22 cellular contexts compared by ENCODE assay signal in the genomic region with DNA sequence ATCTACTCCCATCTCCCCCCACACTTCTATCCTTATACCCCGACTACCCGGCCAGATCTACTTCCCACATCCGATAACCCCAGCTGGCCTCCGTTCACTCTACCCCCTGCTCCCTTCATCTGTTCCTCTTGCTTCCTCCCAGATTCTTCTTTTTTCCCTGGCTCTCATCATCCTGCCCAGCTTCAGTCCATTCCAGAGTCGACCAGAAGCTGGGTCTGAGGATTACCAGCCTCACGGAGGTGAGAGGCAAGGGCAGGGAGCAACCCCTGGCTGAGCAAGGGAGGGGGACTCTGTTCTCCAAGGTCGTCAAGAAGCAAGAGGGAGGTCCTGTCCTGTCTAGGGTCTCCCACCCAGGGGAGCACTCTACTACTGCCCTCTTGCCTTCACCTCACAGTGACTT. TPM values are rescaled to one million over a fixed set of nuclear protein-coding genes. Genes with fewer than 3 reads are reported as not detected.
DNase-seq lines count a peak whose midpoint lies in the region; ATAC-seq, FAIRE-seq and TF ChIP-seq lines count a peak whose summit lies in the region.
"Had no signal": no experiment of that assay in that cellular context is flagged by ENCODE, and none has a peak within 500 bp of the region (broad histone marks: within the 10 kb centered on the region; RNA-seq: fewer than 3 reads in every experiment).

No MANE protein-coding gene starts in this region.

- no peak for DNase-seq in activated naive CD4-positive, alpha-beta T cell treated with anti-CD3 and anti-CD28 coated beads, Interleukin-2, amount 50 U/mL, for 72 hours (ENCODE audit: low spot score in 2 of 2)
- no peak for DNase-seq in activated naive CD4-positive, alpha-beta T cell treated with Interleukin-2 at 50 U/mL for 16 hours
- no peak for DNase-seq in HFFc6
- DNase-seq in H1 (ENCODE audit: low read depth in 1 of 2, low spot score in 2 of 2) = no peak
- DNase-seq in stimulated activated naive B cell treated with anti-CD40 and anti-IgM and Interleukin-4, amounts not matched to agents 10 μg/mL and 1 μg/mL and 100 μg/mL, for 72 hours = no peak
- DNase-seq in HPDE6-E6E7 (ENCODE audit: extremely low spot score) = no peak
- DNase-seq in SK-N-DZ (ENCODE audit: low spot score) = no peak
- DNase-seq: activated CD4-positive, alpha-beta T cell treated with anti-CD3 and anti-CD28 coated beads, Interleukin-2, amount 10 ng/mL, durations not matched to agents 7 days and 5 days; BE2C; body of pancreas; cerebellar nuclear complex; DMS79; dorsolateral prefrontal cortex; GF-D8; mesendoderm; occipital lobe; stimulated activated CD8-positive, alpha-beta memory T cell treated with anti-CD3 and anti-CD28 coated beads, Interleukin-4, amount 100 ng/mL, for 48 hours; tibial artery had no signal

- no peak overlapping the region for H2AFZ ChIP-seq in H1 (ENCODE audit: low read length)

- no peaks in the 10 kb centered on the region for H3K9me3 Mint-ChIP-seq in activated naive CD4-positive, alpha-beta T cell treated with anti-CD3 and anti-CD28 coated beads, Interleukin-2, amount 50 U/mL, for 72 hours
- no peaks in the 10 kb centered on the region for H3K9me3 Mint-ChIP-seq in HFFc6
- no peaks in the 10 kb centered on the region for H3K9me3 Mint-ChIP-seq in stimulated activated naive B cell treated with anti-CD40 and anti-IgM and Interleukin-4, amounts not matched to agents 10 μg/mL and 1 μg/mL and 100 μg/mL, for 72 hours
- H3K9me3 Mint-ChIP-seq: activated CD4-positive, alpha-beta T cell treated with anti-CD3 and anti-CD28 coated beads, Interleukin-2, amount 10 ng/mL, durations not matched to agents 7 days and 5 days had no signal

- no peak overlapping the region for H3K23ac ChIP-seq in H1 (ENCODE audit: insufficient read length)

- no peaks in the 10 kb centered on the region for H3K27me3 ChIP-seq in H1 (replicated peaks in 1 of 4; ENCODE audit: control insufficient read depth in 3 of 4, extremely low read depth in 1 of 4, insufficient read depth in 3 of 4, low read length in 3 of 4)
- H3K27me3 ChIP-seq: BE2C, body of pancreas, dorsolateral prefrontal cortex, tibial artery had no signal

- H3K14ac ChIP-seq in H1 (ENCODE audit: insufficient read length) = no peak overlapping the region

- no peak overlapping the region for H4K8ac ChIP-seq in H1 (ENCODE audit: extremely low read depth, insufficient read depth, low read length)

- no peak overlapping the region for H3K18ac ChIP-seq in H1 (ENCODE audit: extremely low read depth, low read length)

- peak overlapping the region; percentile 38 to 48 for H3K27ac Mint-ChIP-seq in activated naive CD4-positive, alpha-beta T cell treated with anti-CD3 and anti-CD28 coated beads, Interleukin-2, amount 50 U/mL, for 72 hours
- H3K27ac Mint-ChIP-seq in HFFc6 = peak overlapping the region; percentile 13; the same call in 1 of the 2 replicates
- H3K27ac Mint-ChIP-seq in stimulated activated naive B cell treated with anti-CD40 and anti-IgM and Interleukin-4, amounts not matched to agents 10 μg/mL and 1 μg/mL and 100 μg/mL, for 72 hours = peak overlapping the region; percentile 51
- H3K27ac Mint-ChIP-seq: activated CD4-positive, alpha-beta T cell treated with anti-CD3 and anti-CD28 coated beads, Interleukin-2, amount 10 ng/mL, durations not matched to agents 7 days and 5 days had no signal

- ATAC-seq in activated naive CD4-positive, alpha-beta T cell treated with anti-CD3 and anti-CD28 coated beads, Interleukin-2, amount 50 U/mL, for 72 hours = no peak
- ATAC-seq in stimulated activated naive B cell treated with anti-CD40 and anti-IgM and Interleukin-4, amounts not matched to agents 10 μg/mL and 1 μg/mL and 100 μg/mL, for 72 hours (replicated peaks) = no peak
- no peak for ATAC-seq in HG03521 (IDR thresholded peaks at IDR 0.05; ENCODE audit: unreplicated experiment)
- ATAC-seq: body of pancreas, left lobe of liver had no signal

- TF ChIP-seq EP300 in H1 (IDR thresholded peaks at IDR 0.05; ENCODE audit: borderline replicate concordance in 1 of 2, low read depth in 2 of 2, low read length in 2 of 2) = no peak

- no peak overlapping the region for H3K9ac ChIP-seq in H1 (replicated peaks in 1 of 4; ENCODE audit: extremely low read depth in 1 of 4, low read depth in 3 of 4, low read length in 3 of 4)

- POLR2A ChIA-PET in H1 (lab: Charles Lee; ENCODE audit: partially characterized antibody) = interaction anchor here (1.3 to 15.5 kb wide), 5 partner anchors 8 to 181 kb away, joined by 3 to 276 read pairs (median 156); a partner anchor contains a TSS

- H3K36me3 Mint-ChIP-seq in activated naive CD4-positive, alpha-beta T cell treated with anti-CD3 and anti-CD28 coated beads, Interleukin-2, amount 50 U/mL, for 72 hours = peaks cover 19 to 30% of the 10 kb centered on the region in 2 donors
- H3K36me3 Mint-ChIP-seq in HFFc6 (ENCODE audit: low read depth) = peaks cover 27% of the 10 kb centered on the region
- H3K36me3 Mint-ChIP-seq in stimulated activated naive B cell treated with anti-CD40 and anti-IgM and Interleukin-4, amounts not matched to agents 10 μg/mL and 1 μg/mL and 100 μg/mL, for 72 hours = peaks cover 29 to 44% of the 10 kb centered on the region in 2 donors

- no peaks in the 10 kb centered on the region for H3K9me3 ChIP-seq in H1 (ENCODE audit: insufficient read depth in 2 of 2, low read depth in 1 of 2, low read length in 1 of 2)
- H3K9me3 ChIP-seq: BE2C, body of pancreas, tibial artery had no signal

- H3K4me3 Mint-ChIP-seq in HFFc6 = no peak overlapping the region
- no peak overlapping the region for H3K4me3 Mint-ChIP-seq in stimulated activated naive B cell treated with anti-CD40 and anti-IgM and Interleukin-4, amounts not matched to agents 10 μg/mL and 1 μg/mL and 100 μg/mL, for 72 hours
- H3K4me3 Mint-ChIP-seq: activated CD4-positive, alpha-beta T cell treated with anti-CD3 and anti-CD28 coated beads, Interleukin-2, amount 10 ng/mL, durations not matched to agents 7 days and 5 days had no signal

- no peak for TF ChIP-seq RAD21 in H1 (IDR thresholded peaks at IDR 0.05 in 1 of 2, conservative IDR thresholded peaks at IDR 0.05 in 1 of 2; ENCODE audit: low read depth in 2 of 2, low read length in 2 of 2)

- no peak overlapping the region for H2BK5ac ChIP-seq in H1 (ENCODE audit: low read depth, low read length)

- H2BK120ac ChIP-seq in H1 (replicated peaks; ENCODE audit: low read depth, low read length) = no peak overlapping the region

- H3K56ac ChIP-seq in H1 (replicated peaks; ENCODE audit: insufficient read length, low read depth, low read length) = no peak overlapping the region

- no peak for TF ChIP-seq POLR2A in H1 (IDR thresholded peaks at IDR 0.05; ENCODE audit: control extremely low read depth in 1 of 2, low read depth in 2 of 2, low read length in 2 of 2)

- no peak overlapping the region for H3K27ac ChIP-seq in H1 (ENCODE audit: low read depth, low read length)
- H3K27ac ChIP-seq: tibial artery, VCaP had no signal

- H3K27me3 Mint-ChIP-seq in HFFc6 (ENCODE audit: insufficient read depth) = peaks cover 8% of the 10 kb centered on the region
- no peaks in the 10 kb centered on the region for H3K27me3 Mint-ChIP-seq in stimulated activated naive B cell treated with anti-CD40 and anti-IgM and Interleukin-4, amounts not matched to agents 10 μg/mL and 1 μg/mL and 100 μg/mL, for 72 hours
- H3K27me3 Mint-ChIP-seq: activated CD4-positive, alpha-beta T cell treated with anti-CD3 and anti-CD28 coated beads, Interleukin-2, amount 10 ng/mL, durations not matched to agents 7 days and 5 days had no signal

- no peak overlapping the region for H2BK20ac ChIP-seq in H1 (ENCODE audit: low read length)

- no peak overlapping the region for H2AK5ac ChIP-seq in H1 (ENCODE audit: low read depth, low read length)

- peaks cover 0 to 25% of the 10 kb centered on the region in 2 experiments; a peak in 2 of 4 replicates for H3K79me2 ChIP-seq in H1 (ENCODE audit: control insufficient read depth in 1 of 2, insufficient read depth in 2 of 2, low read length in 2 of 2)

- H3K23me2 ChIP-seq in H1 (ENCODE audit: low read depth, low read length) = peaks cover 13% of the 10 kb centered on the region

- peaks cover 0 to 6% (median 1%) of the 10 kb centered on the region in 4 experiments; a peak in 4 of 7 replicates for H3K4me1 ChIP-seq in H1 (replicated peaks in 1 of 4; ENCODE audit: control insufficient read depth in 3 of 4, insufficient read depth in 4 of 4, low read length in 3 of 4)
- H3K4me1 ChIP-seq: BE2C had no signal

- TF ChIP-seq CTCF in HFFc6 (IDR thresholded peaks at IDR 0.05) (no peak), H1 (IDR thresholded peaks at IDR 0.05; ENCODE audit: control extremely low read depth in 1 of 3, insufficient read depth in 1 of 3, low read depth in 1 of 3, low read length in 3 of 3) (no peak)

- no peak overlapping the region for H2BK15ac ChIP-seq in H1 (ENCODE audit: low read length)

- CTCF ChIA-PET in H1 (lab: Charles Lee; ENCODE audit: partially characterized antibody) = interaction anchor here (2.2 to 3.8 kb wide), 3 partner anchors 10 to 27 kb away, joined by 8 to 14 read pairs (median 8); a partner anchor contains a TSS

- no peak overlapping the region for H3K4ac ChIP-seq in H1 (replicated peaks; ENCODE audit: insufficient read length, low read depth, low read length)

- WGBS in H1 (ENCODE audit: extremely low coverage in 1 of 2, insufficient coverage in 1 of 2, insufficient read length in 1 of 2, insufficient replicate concordance in 2 of 2, low coverage in 1 of 2, low lambda C conversion rate in 2 of 2, missing lambda C conversion rate in 1 of 2), 2 experiments = 83% methylated on average over 7 of the region's 7 CpGs; no CpG with 5 or more reads in 1 of the 2 experiments

- no peak for FAIRE-seq in H1 (lab: Jason Lieb, UNC)
- FAIRE-seq: endothelial cell of umbilical vein had no signal

- peaks cover 6% of the 10 kb centered on the region for H3K79me1 ChIP-seq in H1 (ENCODE audit: low read depth, low read length)

- H3K36me3 ChIP-seq in H1 (ENCODE audit: control insufficient read depth in 2 of 4, insufficient read depth in 4 of 4, low read length in 3 of 4) = peaks cover 11 to 36% (median 18%) of the 10 kb centered on the region in 4 experiments; a peak in 7 of 8 replicates

- no peak overlapping the region for H4K5ac ChIP-seq in H1 (ENCODE audit: insufficient read length, low read depth, low read length)

- H3K4me2 ChIP-seq in H1 (ENCODE audit: insufficient read depth in 1 of 2, low read depth in 2 of 2, low read length in 2 of 2) = no peak overlapping the region

- H3K4me1 Mint-ChIP-seq in HFFc6 (ENCODE audit: low read depth) = peaks cover 26% of the 10 kb centered on the region
- H3K4me1 Mint-ChIP-seq in stimulated activated naive B cell treated with anti-CD40 and anti-IgM and Interleukin-4, amounts not matched to agents 10 μg/mL and 1 μg/mL and 100 μg/mL, for 72 hours = peaks cover 29 to 61% of the 10 kb centered on the region in 2 donors

- H4K20me1 ChIP-seq in H1 (replicated peaks in 1 of 2; ENCODE audit: control insufficient read depth in 1 of 2, insufficient read depth in 2 of 2, low read length in 2 of 2) = no peaks in the 10 kb centered on the region

- no peak overlapping the region for H2BK12ac ChIP-seq in H1 (ENCODE audit: low read depth, low read length)

- H4K91ac ChIP-seq in H1 (replicated peaks; ENCODE audit: insufficient read length, low read length) = no peak overlapping the region

- no peak overlapping the region for H3K4me3 ChIP-seq in H1 (ENCODE audit: extremely low read depth in 1 of 4, insufficient read depth in 2 of 4, low read depth in 3 of 4, low read length in 4 of 4)
- H3K4me3 ChIP-seq: body of pancreas, dorsolateral prefrontal cortex, tibial artery had no signal

RNA-seq across cellular contexts. Expression of a gene that starts 4.0 kb away (rescaled TPM):
- 100 to 1,000 TPM in 1 of 2 donors, 10 to 100 TPM in 1; 51.0 to 130 TPM for total RNA-seq in activated naive CD4-positive, alpha-beta T cell treated with anti-CD3 and anti-CD28 coated beads, Interleukin-2, amount 50 U/mL, for 72 hours
- total RNA-seq in HFFc6 (2021; fragmentation: NEBNext Ultra II Directional; extraction: Animal tissue kit (Norgen Biotek cat#: 25700)) = 100 to 1,000 TPM in 5 of 6 experiments, 10 to 100 TPM in 1; 99.3 to 128 (median 109) TPM
- total RNA-seq in H1 (2021; fragmentation: NEBNext Ultra II Directional; extraction: Animal tissue kit (Norgen Biotek cat#: 25700)) = 91.1 and 93.0 TPM in 2 replicates
- 122 and 136 TPM in 2 replicates for polyA plus RNA-seq in H1 (2011; rRNA removed)
- polyA plus RNA-seq in H1 (2011; cell fraction: cytosol; rRNA removed) = 124 TPM
- polyA plus RNA-seq in H1 (2011; cell fraction: nucleus; rRNA removed) = 125 TPM
- 74.0 to 99.6 TPM (median 80.6 TPM) in 4 replicates for polyA plus RNA-seq in H1 (2012, experiment 1 of 2)
- 119 TPM for polyA plus RNA-seq in H1 (2012, experiment 2 of 2)
- polyA plus RNA-seq in H1 (2013, experiment 1 of 2) = 101 TPM
- polyA plus RNA-seq in H1 (2013, experiment 2 of 2) = 115 TPM
- 26.2 and 32.2 TPM in 2 replicates for polyA minus RNA-seq in H1 (2011; rRNA and poly(A)+ RNA removed)
- 30.1 TPM for polyA minus RNA-seq in H1 (2011; cell fraction: cytosol; rRNA and poly(A)+ RNA removed)
- polyA minus RNA-seq in H1 (2011; cell fraction: nucleus; rRNA and poly(A)+ RNA removed) = 22.4 TPM
- polyA plus RNA-seq in SK-N-DZ (2014; cell fraction: cytosol; rRNA removed) = 268 and 278 TPM in 2 replicates
- 282 and 326 TPM in 2 replicates for polyA plus RNA-seq in SK-N-DZ (2014; cell fraction: nucleus; rRNA removed)

RNA-seq across cellular contexts. Expression of a gene that starts 5.8 kb away (rescaled TPM):
- 10 to 100 TPM in 1 of 2 donors, 1 to 10 TPM in 1; 8.9 to 12.0 TPM for total RNA-seq in activated naive CD4-positive, alpha-beta T cell treated with anti-CD3 and anti-CD28 coated beads, Interleukin-2, amount 50 U/mL, for 72 hours
- total RNA-seq in HFFc6 (2021; fragmentation: NEBNext Ultra II Directional; extraction: Animal tissue kit (Norgen Biotek cat#: 25700)) = 1 to 10 TPM; 3.6 to 4.6 (median 4.1) TPM
- total RNA-seq in H1 (2021; fragmentation: NEBNext Ultra II Directional; extraction: Animal tissue kit (Norgen Biotek cat#: 25700)) = 34.4 and 37.2 TPM in 2 replicates
- polyA plus RNA-seq in H1 (2011; rRNA removed) = 50.2 and 54.0 TPM in 2 replicates
- 57.3 TPM for polyA plus RNA-seq in H1 (2011; cell fraction: cytosol; rRNA removed)
- polyA plus RNA-seq in H1 (2011; cell fraction: nucleus; rRNA removed) = 103 TPM
- polyA plus RNA-seq in H1 (2012, experiment 1 of 2) = 41.0 to 47.4 TPM (median 45.7 TPM) in 4 replicates
- polyA plus RNA-seq in H1 (2012, experiment 2 of 2) = 52.5 TPM
- polyA plus RNA-seq in H1 (2013, experiment 1 of 2) = 35.5 TPM
- polyA plus RNA-seq in H1 (2013, experiment 2 of 2) = 33.0 TPM
- 69.0 and 69.5 TPM in 2 replicates for polyA minus RNA-seq in H1 (2011; rRNA and poly(A)+ RNA removed)
- polyA minus RNA-seq in H1 (2011; cell fraction: cytosol; rRNA and poly(A)+ RNA removed) = 24.7 TPM
- 36.2 TPM for polyA minus RNA-seq in H1 (2011; cell fraction: nucleus; rRNA and poly(A)+ RNA removed)
- polyA plus RNA-seq in SK-N-DZ (2014; cell fraction: cytosol; rRNA removed) = 138 and 168 TPM in 2 replicates
- polyA plus RNA-seq in SK-N-DZ (2014; cell fraction: nucleus; rRNA removed) = 421 and 425 TPM in 2 replicates

RNA-seq across cellular contexts. Expression of a gene that starts 10.1 kb away (rescaled TPM):
- 10 to 100 TPM; 54.9 to 96.6 TPM for total RNA-seq in activated naive CD4-positive, alpha-beta T cell treated with anti-CD3 and anti-CD28 coated beads, Interleukin-2, amount 50 U/mL, for 72 hours
- 10 to 100 TPM; 88.8 to 95.7 (median 93.0) TPM for total RNA-seq in HFFc6 (2021; fragmentation: NEBNext Ultra II Directional; extraction: Animal tissue kit (Norgen Biotek cat#: 25700))
- 238 and 244 TPM in 2 replicates for total RNA-seq in H1 (2021; fragmentation: NEBNext Ultra II Directional; extraction: Animal tissue kit (Norgen Biotek cat#: 25700))
- polyA plus RNA-seq in H1 (2011; rRNA removed) = 318 and 337 TPM in 2 replicates
- polyA plus RNA-seq in H1 (2011; cell fraction: cytosol; rRNA removed) = 249 TPM
- polyA plus RNA-seq in H1 (2011; cell fraction: nucleus; rRNA removed) = 206 TPM
- 250 to 308 TPM (median 302 TPM) in 4 replicates for polyA plus RNA-seq in H1 (2012, experiment 1 of 2)
- polyA plus RNA-seq in H1 (2012, experiment 2 of 2) = 383 TPM
- polyA plus RNA-seq in H1 (2013, experiment 1 of 2) = 302 TPM
- polyA plus RNA-seq in H1 (2013, experiment 2 of 2) = 352 TPM
- 189 and 240 TPM in 2 replicates for polyA minus RNA-seq in H1 (2011; rRNA and poly(A)+ RNA removed)
- 126 TPM for polyA minus RNA-seq in H1 (2011; cell fraction: cytosol; rRNA and poly(A)+ RNA removed)
- polyA minus RNA-seq in H1 (2011; cell fraction: nucleus; rRNA and poly(A)+ RNA removed) = 94.0 TPM
- 160 and 175 TPM in 2 replicates for polyA plus RNA-seq in SK-N-DZ (2014; cell fraction: cytosol; rRNA removed)
- 91.7 and 108 TPM in 2 replicates for polyA plus RNA-seq in SK-N-DZ (2014; cell fraction: nucleus; rRNA removed)

RNA-seq across cellular contexts. Expression of a gene that starts 12.7 kb away (rescaled TPM):
- total RNA-seq in activated naive CD4-positive, alpha-beta T cell treated with anti-CD3 and anti-CD28 coated beads, Interleukin-2, amount 50 U/mL, for 72 hours = 10 to 100 TPM; 13.4 to 22.1 TPM
- 100 to 1,000 TPM; 119 to 138 (median 128) TPM for total RNA-seq in HFFc6 (2021; fragmentation: NEBNext Ultra II Directional; extraction: Animal tissue kit (Norgen Biotek cat#: 25700))
- 157 TPM in 2 replicates for total RNA-seq in H1 (2021; fragmentation: NEBNext Ultra II Directional; extraction: Animal tissue kit (Norgen Biotek cat#: 25700))
- polyA plus RNA-seq in H1 (2011; rRNA removed) = 65.7 and 70.5 TPM in 2 replicates
- 138 TPM for polyA plus RNA-seq in H1 (2011; cell fraction: cytosol; rRNA removed)
- 35.3 TPM for polyA plus RNA-seq in H1 (2011; cell fraction: nucleus; rRNA removed)
- 307 to 384 TPM (median 313 TPM) in 4 replicates for polyA plus RNA-seq in H1 (2012, experiment 1 of 2)
- 65.2 TPM for polyA plus RNA-seq in H1 (2012, experiment 2 of 2)
- 337 TPM for polyA plus RNA-seq in H1 (2013, experiment 1 of 2)
- 337 TPM for polyA plus RNA-seq in H1 (2013, experiment 2 of 2)
- polyA minus RNA-seq in H1 (2011; rRNA and poly(A)+ RNA removed) = 38.0 and 54.5 TPM in 2 replicates
- 34.3 TPM for polyA minus RNA-seq in H1 (2011; cell fraction: cytosol; rRNA and poly(A)+ RNA removed)
- polyA minus RNA-seq in H1 (2011; cell fraction: nucleus; rRNA and poly(A)+ RNA removed) = 27.7 TPM
- 10.9 and 17.7 TPM in 2 replicates for polyA plus RNA-seq in SK-N-DZ (2014; cell fraction: cytosol; rRNA removed)
- polyA plus RNA-seq in SK-N-DZ (2014; cell fraction: nucleus; rRNA removed) = 3.0 and 7.0 TPM in 2 replicates

RNA-seq across cellular contexts. Expression of a gene that starts 15.1 kb away (rescaled TPM):
- total RNA-seq in activated naive CD4-positive, alpha-beta T cell treated with anti-CD3 and anti-CD28 coated beads, Interleukin-2, amount 50 U/mL, for 72 hours = 100 to 1,000 TPM in 1 of 2 donors, 10 to 100 TPM in 1; 67.6 to 174 TPM
- 10 to 100 TPM; 22.3 to 31.3 (median 29.1) TPM for total RNA-seq in HFFc6 (2021; fragmentation: NEBNext Ultra II Directional; extraction: Animal tissue kit (Norgen Biotek cat#: 25700))
- 28.6 and 33.7 TPM in 2 replicates for total RNA-seq in H1 (2021; fragmentation: NEBNext Ultra II Directional; extraction: Animal tissue kit (Norgen Biotek cat#: 25700))
- 34.3 and 38.8 TPM in 2 replicates for polyA plus RNA-seq in H1 (2011; rRNA removed)
- 22.6 TPM for polyA plus RNA-seq in H1 (2011; cell fraction: cytosol; rRNA removed)
- 101 TPM for polyA plus RNA-seq in H1 (2011; cell fraction: nucleus; rRNA removed)
- 31.4 to 36.7 TPM (median 34.1 TPM) in 4 replicates for polyA plus RNA-seq in H1 (2012, experiment 1 of 2)
- 31.5 TPM for polyA plus RNA-seq in H1 (2012, experiment 2 of 2)
- polyA plus RNA-seq in H1 (2013, experiment 1 of 2) = 29.7 TPM
- polyA plus RNA-seq in H1 (2013, experiment 2 of 2) = 24.9 TPM
- 18.6 and 26.3 TPM in 2 replicates for polyA minus RNA-seq in H1 (2011; rRNA and poly(A)+ RNA removed)
- 19.1 TPM for polyA minus RNA-seq in H1 (2011; cell fraction: cytosol; rRNA and poly(A)+ RNA removed)
- 25.6 TPM for polyA minus RNA-seq in H1 (2011; cell fraction: nucleus; rRNA and poly(A)+ RNA removed)
- 16.4 and 20.1 TPM in 2 replicates for polyA plus RNA-seq in SK-N-DZ (2014; cell fraction: cytosol; rRNA removed)
- polyA plus RNA-seq in SK-N-DZ (2014; cell fraction: nucleus; rRNA removed) = 31.1 and 37.9 TPM in 2 replicates
